9 cellular contexts compared by ENCODE assay signal in the genomic region with DNA sequence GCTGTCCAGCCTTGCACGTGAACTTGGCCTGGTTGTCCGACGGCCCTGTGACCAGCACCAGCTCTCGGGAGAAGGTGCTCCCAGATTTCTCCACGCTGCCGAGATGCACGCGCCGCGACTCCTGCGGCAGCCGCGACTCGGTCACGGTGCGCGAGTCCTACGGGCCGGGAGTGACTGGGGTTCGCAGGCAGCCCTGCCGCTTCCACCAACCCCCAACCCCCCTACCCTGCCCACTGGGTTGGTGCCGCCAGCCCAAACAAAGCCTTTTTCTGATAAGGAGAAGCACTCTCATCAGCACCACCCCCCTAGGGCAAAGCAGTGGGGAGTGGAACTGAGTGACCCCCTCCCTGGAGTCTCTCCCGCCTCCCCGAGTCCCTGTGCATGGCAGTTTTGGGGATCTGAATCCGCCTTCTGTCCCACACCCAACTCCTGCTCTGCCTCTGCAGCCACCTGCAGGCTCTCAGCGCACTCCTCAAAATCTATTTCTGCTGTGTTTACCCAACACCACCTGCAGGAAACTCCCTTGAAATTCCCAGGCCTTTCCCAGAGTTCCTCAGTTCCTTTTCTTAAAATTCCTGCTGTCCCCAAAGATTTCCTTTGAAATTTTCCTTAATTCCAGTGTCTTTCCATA. TPM values are rescaled to one million over a fixed set of nuclear protein-coding genes. Genes with fewer than 3 reads are reported as not detected.
DNase-seq lines count a peak whose midpoint lies in the region; ATAC-seq and TF ChIP-seq lines count a peak whose summit lies in the region.
"Had no signal": no experiment of that assay in that cellular context is flagged by ENCODE, and none has a peak within 500 bp of the region (broad histone marks: within the 10 kb centered on the region; RNA-seq: fewer than 3 reads in every experiment).

No MANE protein-coding gene starts in this region.

- peak overlapping the region; percentile 64 for H3K4me3 ChIP-seq in HUES6 (ENCODE audit: low read depth, low read length)

- ATAC-seq in CD4-positive, alpha-beta T cell (ENCODE audit: poor library complexity): no peak
- ATAC-seq in activated T-helper 17 cell treated with anti-CD3 and anti-CD28 coated beads, Interleukin-2, amount 50 U/mL, for 72 hours (replicated peaks): no peak
- peak; percentile 19 for ATAC-seq in left lobe of liver
- no peak for ATAC-seq in HG03460 (IDR thresholded peaks at IDR 0.05; ENCODE audit: unreplicated experiment)

- POLR2A ChIA-PET in CD4-positive, alpha-beta T cell (lab: Charles Lee): no interaction called here
- POLR2A ChIA-PET in GM10248 (lab: Yijun Ruan, JAX): no interaction called here

- peaks cover 14% of the 10 kb centered on the region for H3K4me1 ChIP-seq in HUES6 (ENCODE audit: control insufficient read depth, insufficient read depth, low read length)

- no peak overlapping the region for H3K9ac ChIP-seq in HUES6 (ENCODE audit: low read length)

- peaks cover 86% of the 10 kb centered on the region for H3K27me3 ChIP-seq in CD4-positive, alpha-beta T cell (ENCODE audit: control insufficient read depth, insufficient read depth, low read length)
- H3K27me3 ChIP-seq in HUES6 (ENCODE audit: control insufficient read depth, insufficient read depth, low read length): peaks cover 95% of the 10 kb centered on the region

- intact Hi-C loops in CD4-positive, alpha-beta T cell (cut with DNase I, micrococcal nuclease): no loop called here

- TF ChIP-seq CTCF in CD4-positive, alpha-beta T cell (IDR thresholded peaks at IDR 0.05): no peak
- no peak for TF ChIP-seq CTCF in GM10248 (IDR thresholded peaks at IDR 0.05; ENCODE audit: control extremely low read depth, extremely low read depth, low read depth, missing control alignments)
- no peak for TF ChIP-seq CTCF in GM13976 (IDR thresholded peaks at IDR 0.05; ENCODE audit: borderline replicate concordance, control extremely low read depth, extremely low read depth, insufficient read depth, missing control alignments)

- H3K27ac Mint-ChIP-seq in CD4-positive, alpha-beta T cell: no peak overlapping the region
- no peak overlapping the region for H3K27ac Mint-ChIP-seq in activated T-helper 17 cell treated with anti-CD3 and anti-CD28 coated beads, Interleukin-2, amount 50 U/mL, for 72 hours

- no peaks in the 10 kb centered on the region for H3K9me3 ChIP-seq in CD4-positive, alpha-beta T cell (ENCODE audit: control insufficient read depth, low read length)
- H3K9me3 ChIP-seq in HUES6 (ENCODE audit: control insufficient read depth, insufficient read depth, low read depth, low read length): no peaks in the 10 kb centered on the region

- H3K36me3 ChIP-seq in HUES6 (ENCODE audit: control insufficient read depth, insufficient read depth, low read length): no peaks in the 10 kb centered on the region

- peaks cover 19% of the 10 kb centered on the region for H3K4me1 Mint-ChIP-seq in CD4-positive, alpha-beta T cell (ENCODE audit: low read depth)
- peaks cover 12% of the 10 kb centered on the region for H3K4me1 Mint-ChIP-seq in activated T-helper 17 cell treated with anti-CD3 and anti-CD28 coated beads, Interleukin-2, amount 50 U/mL, for 72 hours

- H3K27me3 Mint-ChIP-seq in CD4-positive, alpha-beta T cell: peaks cover 86% of the 10 kb centered on the region
- peaks cover 55% of the 10 kb centered on the region for H3K27me3 Mint-ChIP-seq in activated T-helper 17 cell treated with anti-CD3 and anti-CD28 coated beads, Interleukin-2, amount 50 U/mL, for 72 hours

- peak overlapping the region; percentile 20 for H3K4me3 Mint-ChIP-seq in CD4-positive, alpha-beta T cell
- H3K4me3 Mint-ChIP-seq in activated T-helper 17 cell treated with anti-CD3 and anti-CD28 coated beads, Interleukin-2, amount 50 U/mL, for 72 hours: peak overlapping the region; percentile 38

- in situ Hi-C loops in GM13976 (cut with MboI; ENCODE audit: low sequenced_read_pairs, unreplicated experiment): no loop called here

- no peak for DNase-seq in CD4-positive, alpha-beta T cell
- DNase-seq in left lobe of liver (ENCODE audit: low spot score) (no peak), NCI-H1048 (lab: John Stamatoyannopoulos, UW) (no peak), GM10248 (ENCODE audit: extremely low spot score) (no peak), GM13976 (ENCODE audit: low spot score) (no peak)

- CTCF ChIA-PET in CD4-positive, alpha-beta T cell (lab: Charles Lee): no interaction called here
- CTCF ChIA-PET in GM10248 (lab: Yijun Ruan, JAX): no interaction called here

- H3K27ac ChIP-seq in CD4-positive, alpha-beta T cell (ENCODE audit: low read depth, low read length): no peak overlapping the region
- no peak overlapping the region for H3K27ac ChIP-seq in HUES6 (ENCODE audit: low read depth, low read length)

- peaks cover 4% of the 10 kb centered on the region for H3K9me3 Mint-ChIP-seq in CD4-positive, alpha-beta T cell
- H3K9me3 Mint-ChIP-seq in activated T-helper 17 cell treated with anti-CD3 and anti-CD28 coated beads, Interleukin-2, amount 50 U/mL, for 72 hours: no peaks in the 10 kb centered on the region

- no peaks in the 10 kb centered on the region for H3K36me3 Mint-ChIP-seq in CD4-positive, alpha-beta T cell (ENCODE audit: low read depth)
- H3K36me3 Mint-ChIP-seq in activated T-helper 17 cell treated with anti-CD3 and anti-CD28 coated beads, Interleukin-2, amount 50 U/mL, for 72 hours (ENCODE audit: low read depth): no peaks in the 10 kb centered on the region

RNA-seq across cellular contexts. Expression of a gene that starts 6.2 kb away (rescaled TPM):
- total RNA-seq in CD4-positive, alpha-beta T cell: not detected
- total RNA-seq in activated T-helper 17 cell treated with anti-CD3 and anti-CD28 coated beads, Interleukin-2, amount 50 U/mL, for 72 hours: under 1 TPM in 1 of 2 donors, not detected in 1; 0.05 TPM
- not detected for total RNA-seq in left lobe of liver
- total RNA-seq: T-helper 2 cell treated with Interferon-gamma antibody and Interleukin-4, amounts not matched to agents 100 ng/mL and 5 ng/mL, for 36 hours had no signal

RNA-seq across cellular contexts. Expression of a gene that starts 10.6 kb away (rescaled TPM):
- total RNA-seq in CD4-positive, alpha-beta T cell: under 1 TPM in 1 of 2 experiments, not detected in 1; 0.14 TPM
- total RNA-seq in activated T-helper 17 cell treated with anti-CD3 and anti-CD28 coated beads, Interleukin-2, amount 50 U/mL, for 72 hours: 1 to 10 TPM; 1.0 to 1.4 TPM
- 0.20 TPM for total RNA-seq in left lobe of liver

RNA-seq across cellular contexts. Expression of a gene that starts 22.2 kb away (rescaled TPM):
- not detected for total RNA-seq in CD4-positive, alpha-beta T cell
- 1 to 10 TPM; 2.3 to 2.6 TPM for total RNA-seq in activated T-helper 17 cell treated with anti-CD3 and anti-CD28 coated beads, Interleukin-2, amount 50 U/mL, for 72 hours
- 0.40 TPM for total RNA-seq in left lobe of liver

RNA-seq across cellular contexts. Expression of a gene that starts 33.5 kb away (rescaled TPM):
- not detected for total RNA-seq in CD4-positive, alpha-beta T cell
- under 1 TPM in 1 of 2 donors, not detected in 1; 0.13 TPM for total RNA-seq in activated T-helper 17 cell treated with anti-CD3 and anti-CD28 coated beads, Interleukin-2, amount 50 U/mL, for 72 hours
- total RNA-seq in left lobe of liver: 196 TPM
- total RNA-seq: T-helper 2 cell treated with Interferon-gamma antibody and Interleukin-4, amounts not matched to agents 100 ng/mL and 5 ng/mL, for 36 hours had no signal

RNA-seq across cellular contexts. Expression of a gene that starts 54.2 kb away (rescaled TPM):
- total RNA-seq in CD4-positive, alpha-beta T cell: 10 to 100 TPM; 26.5 to 30.1 TPM
- total RNA-seq in activated T-helper 17 cell treated with anti-CD3 and anti-CD28 coated beads, Interleukin-2, amount 50 U/mL, for 72 hours: 100 to 1,000 TPM in 1 of 2 donors, 10 to 100 TPM in 1; 35.8 to 113 TPM
- total RNA-seq in left lobe of liver: 2.3 TPM
